8 cellular contexts compared by ENCODE assay signal in the genomic region with DNA sequence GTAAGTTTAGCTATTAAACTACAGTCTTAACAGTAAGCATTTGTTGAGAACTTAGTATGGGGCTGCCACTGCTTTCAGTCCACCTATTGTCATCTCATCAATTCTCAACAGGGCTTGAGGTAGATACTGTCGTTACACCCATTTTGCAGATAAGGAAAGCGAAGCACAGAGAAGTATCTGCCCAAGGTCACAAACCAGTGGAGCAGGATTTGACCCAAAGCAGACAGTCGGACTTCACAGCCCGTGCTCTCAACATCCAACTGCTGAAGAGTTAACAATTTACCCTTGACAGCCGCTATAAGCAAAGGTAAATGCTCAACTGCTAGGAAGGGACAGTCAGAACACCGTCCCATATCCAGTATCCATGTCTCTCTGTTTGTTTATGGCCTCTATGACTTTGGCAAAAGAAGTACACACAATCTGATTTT. TPM values are rescaled to one million over a fixed set of nuclear protein-coding genes. Genes with fewer than 3 reads are reported as not detected.
DNase-seq lines count a peak whose midpoint lies in the region; ATAC-seq, FAIRE-seq and TF ChIP-seq lines count a peak whose summit lies in the region.

No MANE protein-coding gene starts in this region.

- no peak for FAIRE-seq in kidney (lab: Jason Lieb, UNC)

- H3K4me1 ChIP-seq in MM.1S (ENCODE audit: low read length) (no peaks in the 10 kb centered on the region), kidney (ENCODE audit: control insufficient read depth in 1 of 2, insufficient read depth in 1 of 2, low read depth in 1 of 2, low read length in 2 of 2) (peaks cover 20 to 25% of the 10 kb centered on the region in 2 donors), stomach (peaks cover 20 to 58% (median 42%) of the 10 kb centered on the region in 4 donors)

- H3K79me2 ChIP-seq in MM.1S (ENCODE audit: low read length), result peaks cover 56% of the 10 kb centered on the region

- H3K36me3 ChIP-seq in GM06990 (ENCODE audit: control insufficient read depth, insufficient read depth, low read length) (no peaks in the 10 kb centered on the region), MM.1S (replicated peaks; ENCODE audit: insufficient read depth, low read length) (no peaks in the 10 kb centered on the region), kidney (ENCODE audit: control insufficient read depth in 1 of 2, insufficient read depth in 2 of 2, low read length in 2 of 2) (no peaks in the 10 kb centered on the region), stomach (no peaks in the 10 kb centered on the region)

- H2AFZ ChIP-seq in MM.1S (ENCODE audit: low read length), result no peak overlapping the region

- H3K4me3 ChIP-seq in GM06990 (replicated peaks; ENCODE audit: low read depth, low read length) (peak overlapping the region; percentile 62), MM.1S (ENCODE audit: low read length) (peak overlapping the region; percentile 88), astrocyte of the cerebellum (ENCODE audit: low read depth, low read length) (peak overlapping the region; percentile 66), kidney (ENCODE audit: low read length in 2 of 2) (peak overlapping the region; percentile 85 to 99), stomach (peak overlapping the region; percentile 89 to 93 (median 91))

- H3K9ac ChIP-seq in MM.1S (ENCODE audit: low read length) (peak overlapping the region; percentile 71), kidney (ENCODE audit: low read length in 2 of 2) (peak overlapping the region; percentile 52 to 98)

- H3F3A ChIP-seq in MM.1S (ENCODE audit: insufficient read depth, low read length), result peaks cover 5% of the 10 kb centered on the region

- TF ChIP-seq EP300 in stomach (IDR thresholded peaks at IDR 0.05), result no peak

- WGBS in stomach, 5 donors, result 2 to 5% (median 3%) methylated on average over 6 of the region's 6 CpGs

- peak overlapping the region; percentile 73 for H3K4me2 ChIP-seq in MM.1S (ENCODE audit: low read depth, low read length)

- peaks cover 20% of the 10 kb centered on the region for H4K20me1 ChIP-seq in MM.1S (ENCODE audit: insufficient read depth, low read length)

- no peaks in the 10 kb centered on the region for H3K9me3 ChIP-seq in MM.1S (replicated peaks; ENCODE audit: insufficient read depth, low read length)
- H3K9me3 ChIP-seq in kidney (ENCODE audit: control insufficient read depth in 1 of 2, low read length in 2 of 2), result no peaks in the 10 kb centered on the region
- H3K9me3 ChIP-seq in stomach, result no peaks in the 10 kb centered on the region

- ATAC-seq in HG02840 (IDR thresholded peaks at IDR 0.05; ENCODE audit: low FRiP score, unreplicated experiment) (no peak), GM18520 (IDR thresholded peaks at IDR 0.05; ENCODE audit: unreplicated experiment) (no peak), esophagus mucosa (no peak)

- H3K27ac ChIP-seq in MM.1S (ENCODE audit: low read length) (peak overlapping the region; percentile 41; the same call in 1 of the 2 replicates), kidney (ENCODE audit: low read depth in 2 of 2, low read length in 2 of 2) (peak overlapping the region; percentile 86 to 95), stomach (peak overlapping the region; percentile 96 to 100 (median 99))

- H3K9me2 ChIP-seq in MM.1S (replicated peaks; ENCODE audit: insufficient read depth, low read length), result no peaks in the 10 kb centered on the region

- no peak for TF ChIP-seq POLR2A in stomach (IDR thresholded peaks at IDR 0.05)

- in situ Hi-C loops in astrocyte of the cerebellum (cut with HindIII; ENCODE audit: low sequenced_read_pairs), result loop anchor here (10.0 kb wide), 1 partner anchor 61 kb away; no protein-coding TSS in a partner anchor

- DNase-seq in GM06990 (ENCODE audit: extremely low read depth, insufficient read length) (peak; percentile 18), MM.1S (peak; percentile 43), astrocyte of the cerebellum (ENCODE audit: low read depth) (no peak), kidney (no peak), stomach (no peak)

- H3K27me3 ChIP-seq in GM06990 (replicated peaks; ENCODE audit: control insufficient read depth, insufficient read depth, low read length), result no peaks in the 10 kb centered on the region
- no peaks in the 10 kb centered on the region for H3K27me3 ChIP-seq in MM.1S (replicated peaks; ENCODE audit: insufficient read depth, low read length)
- no peaks in the 10 kb centered on the region for H3K27me3 ChIP-seq in stomach

- no peak for TF ChIP-seq CTCF in GM06990 (IDR thresholded peaks at IDR 0.05; ENCODE audit: insufficient read depth, low read length, poor library complexity, severe bottlenecking)
- no peak for TF ChIP-seq CTCF in MM.1S (IDR thresholded peaks at IDR 0.05; ENCODE audit: low read length)
- no peak for TF ChIP-seq CTCF in astrocyte of the cerebellum (IDR thresholded peaks at IDR 0.05; ENCODE audit: low read depth, low read length, missing control alignments)
- no peak for TF ChIP-seq CTCF in kidney (IDR thresholded peaks at IDR 0.05; ENCODE audit: borderline replicate concordance, extremely low read depth, insufficient read depth)
- no peak for TF ChIP-seq CTCF in stomach (IDR thresholded peaks at IDR 0.05)

- intact Hi-C loops in kidney (cut with DNase I), result no loop called here
- intact Hi-C loops in stomach (cut with DNase I; ENCODE audit: low total_unique reads), result no loop called here

RNA-seq across cellular contexts. Expression of a gene that starts 1.3 kb away (rescaled TPM):
- total RNA-seq in kidney, result 26.8 TPM
- 12.7 TPM for polyA plus RNA-seq in kidney (ENCODE audit: insufficient read depth, low read depth, low replicate concordance)
- 10 to 100 TPM; 12.5 to 77.7 (median 33.3) TPM for total RNA-seq in stomach
- polyA plus RNA-seq in stomach, result 10 to 100 TPM; 10.9 to 19.4 (median 11.4) TPM
- 13.7 TPM for total RNA-seq in esophagus mucosa

Comparison
In these comparisons a context has a peak if more than half of its experiments do, and no peak if none do; other contexts are left out.
1. DNase-seq: peak in GM06990 (single experiment) and MM.1S (single experiment); none in astrocyte of the cerebellum (single experiment), kidney (single experiment) and stomach (single experiment).
2. H3K27ac ChIP-seq: peak in every context shown above with its lines; median percentile 99 in stomach; 90 in kidney; 41 in MM.1S.
3. Peak in every context shown above with its lines, with median percentiles within 50 percentile points of each other: H3K4me3 ChIP-seq.